Comparison of ENCODE assay signal across 8 cellular contexts in the genomic region with DNA sequence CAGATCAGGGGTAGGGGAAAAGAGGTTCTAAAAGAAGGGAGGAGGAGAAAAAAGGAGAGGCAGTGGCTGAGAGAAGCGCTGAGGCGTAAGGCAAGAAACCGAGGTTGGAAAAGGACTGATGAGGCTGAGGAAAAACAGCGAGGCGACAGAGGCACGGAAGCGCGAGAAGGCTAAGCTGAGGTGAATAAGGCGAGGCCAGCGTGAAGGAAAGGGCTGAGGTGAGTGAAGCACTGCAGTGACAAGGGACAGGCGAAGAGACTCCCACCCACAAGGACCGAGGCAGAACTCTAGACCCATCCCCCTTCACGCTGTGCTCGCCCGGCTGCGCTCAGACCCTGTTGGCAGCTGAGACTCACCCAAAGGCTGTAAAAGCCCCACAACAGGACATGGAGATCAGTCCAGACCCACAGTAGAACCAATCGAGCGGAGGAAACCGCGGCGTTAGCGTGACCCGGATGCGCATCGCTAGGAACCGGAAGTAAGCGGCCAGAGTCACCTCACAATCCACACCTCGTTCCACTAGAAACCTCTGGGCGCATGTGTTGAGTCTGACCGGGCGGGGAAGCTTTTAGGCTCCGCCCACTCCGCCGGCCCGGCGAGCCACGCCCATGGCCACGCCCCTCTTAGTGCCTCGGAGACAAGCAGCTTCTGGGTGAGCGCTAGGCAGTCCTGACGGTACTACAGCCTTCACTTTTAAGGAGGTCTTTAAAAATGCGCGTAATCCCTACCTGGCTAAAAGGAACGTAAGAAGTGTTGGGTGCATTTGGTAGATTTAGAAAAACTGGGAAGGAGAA. TPM values are rescaled to one million over a fixed set of nuclear protein-coding genes. Genes with fewer than 3 reads are reported as not detected.
DNase-seq lines count a peak whose midpoint lies in the region; ATAC-seq lines count a peak whose summit lies in the region.

TSS of gene EYA3 (minus strand) at position 443 of the 794 bp plus-strand sequence. CDS start 30,584 bp downstream, outside the sequence.

- H3K27me3 Mint-ChIP-seq in activated CD4-positive, alpha-beta T cell treated with anti-CD3 and anti-CD28 coated beads, Interleukin-2, amount 10 ng/mL, durations not matched to agents 7 days and 5 days, result peaks cover 6% of the 10 kb centered on the region

- peaks cover 3% of the 10 kb centered on the region for H3K36me3 Mint-ChIP-seq in activated CD4-positive, alpha-beta T cell treated with anti-CD3 and anti-CD28 coated beads, Interleukin-2, amount 10 ng/mL, durations not matched to agents 7 days and 5 days (ENCODE audit: low read depth)

- CTCF ChIA-PET in activated CD4-positive, alpha-beta T cell treated with anti-CD3 and anti-CD28 coated beads, Interleukin-2, amount 10 ng/mL, durations not matched to agents 7 days and 5 days (lab: Charles Lee), result interaction anchor here (0.6 to 3.8 kb wide), 13 partner anchors 8 to 794 kb away, joined by 3 to 20 read pairs (median 3); no protein-coding TSS in a partner anchor

- peak within 1 kb of the TSS; percentile 93 for H3K9ac ChIP-seq in BLaER1

- H3K27ac Mint-ChIP-seq in activated CD4-positive, alpha-beta T cell treated with anti-CD3 and anti-CD28 coated beads, Interleukin-2, amount 10 ng/mL, durations not matched to agents 7 days and 5 days, result peak within 1 kb of the TSS; percentile 96

- H3K27me3 ChIP-seq in BLaER1, result no peaks in the 10 kb centered on the region

- H3K9me3 ChIP-seq in BLaER1, result no peaks in the 10 kb centered on the region

- POLR2A ChIA-PET in activated CD4-positive, alpha-beta T cell treated with anti-CD3 and anti-CD28 coated beads, Interleukin-2, amount 10 ng/mL, durations not matched to agents 7 days and 5 days (lab: Charles Lee), result interaction anchor here (0.5 to 0.6 kb wide), 4 partner anchors 84 to 340 kb away, joined by 3 to 4 read pairs (median 3); no protein-coding TSS in a partner anchor

- peak; percentile 80 for ATAC-seq in GM19328 (IDR thresholded peaks at IDR 0.05; ENCODE audit: unreplicated experiment)
- peak; percentile 76 for ATAC-seq in HG03520 (IDR thresholded peaks at IDR 0.05; ENCODE audit: unreplicated experiment)
- peak; percentile 94 for ATAC-seq in left colon

- peaks cover 35% of the 10 kb centered on the region for H3K4me1 Mint-ChIP-seq in activated CD4-positive, alpha-beta T cell treated with anti-CD3 and anti-CD28 coated beads, Interleukin-2, amount 10 ng/mL, durations not matched to agents 7 days and 5 days

- H3K4me1 ChIP-seq in BLaER1, result peaks cover 19% of the 10 kb centered on the region

- H3K4me2 ChIP-seq in BLaER1, result peak within 1 kb of the TSS; percentile 93

- DNase-seq in NCI-H69 (lab: John Stamatoyannopoulos, UW), result peak; percentile 96
- DNase-seq in activated CD4-positive, alpha-beta T cell treated with anti-CD3 and anti-CD28 coated beads, Interleukin-2, amount 10 ng/mL, durations not matched to agents 7 days and 5 days, result peak; percentile 98
- peak; percentile 53 for DNase-seq in cortex of kidney (lab: John Stamatoyannopoulos, UW)
- peak; percentile 97 to 99 for DNase-seq in left colon
- DNase-seq in stimulated activated CD4-positive, alpha-beta T cell treated with anti-CD3 and anti-CD28 coated beads, Interleukin-1b, Interleukin-23, amount 100 ng/mL, for 48 hours, result peak; percentile 99

- H3K9me3 Mint-ChIP-seq in activated CD4-positive, alpha-beta T cell treated with anti-CD3 and anti-CD28 coated beads, Interleukin-2, amount 10 ng/mL, durations not matched to agents 7 days and 5 days, result no peaks in the 10 kb centered on the region

- intact Hi-C loops in left colon (cut with DNase I, micrococcal nuclease), result no loop called here

- H3K27ac ChIP-seq in BLaER1, result peak within 1 kb of the TSS; percentile 88

- peak within 1 kb of the TSS; percentile 97 for H3K4me3 Mint-ChIP-seq in activated CD4-positive, alpha-beta T cell treated with anti-CD3 and anti-CD28 coated beads, Interleukin-2, amount 10 ng/mL, durations not matched to agents 7 days and 5 days

- H3K4me3 ChIP-seq in BLaER1, result peak within 1 kb of the TSS; percentile 84

- H3K36me3 ChIP-seq in BLaER1, result no peaks in the 10 kb centered on the region

- peaks cover 27% of the 10 kb centered on the region for H4K20me1 ChIP-seq in BLaER1

RNA-seq across cellular contexts. Expression of gene EYA3, which starts in this region (rescaled TPM):
- total RNA-seq in activated CD4-positive, alpha-beta T cell treated with anti-CD3 and anti-CD28 coated beads, Interleukin-2, amount 10 ng/mL, durations not matched to agents 7 days and 5 days, result 10 to 100 TPM; 27.8 to 30.7 TPM
- total RNA-seq in left colon, result 10 to 100 TPM; 22.9 to 23.5 TPM

Comparison
In these comparisons a context has a peak if more than half of its experiments do, and no peak if none do; other contexts are left out.
1. Peak in every context shown above with its lines: DNase-seq, ATAC-seq, H3K4me3 ChIP-seq and H3K27ac ChIP-seq.